In genomic region chr20:49287555-49288249, GRCh38 we compare ENCODE assay signal across 1 cellular context.
TF ChIP-seq lines count a peak whose summit lies in the region.

No MANE protein-coding gene starts in this region.

TF ChIP-seq in K562, 482 proteins besides CTCF, POLR2A, EP300 and RAD21 (continued from another document and continues in another):
- no peak for TF ChIP-seq RBM25 (IDR thresholded peaks at IDR 0.05; ENCODE audit: low read depth, low read length, severe bottlenecking)
- TF ChIP-seq THAP12 (CRISPR knock-in tag; IDR thresholded peaks at IDR 0.05), result no peak
- no peak for TF ChIP-seq BACH1 (tag; IDR thresholded peaks at IDR 0.05)
- no peak for TF ChIP-seq ZC3H8 (IDR thresholded peaks at IDR 0.05)
- TF ChIP-seq HMGN3 (IDR thresholded peaks at IDR 0.05; ENCODE audit: borderline replicate concordance, extremely low read depth, insufficient read length, low read depth, low read length), result no peak
- peak; percentile 15; the same call in 1 of the 2 replicates for TF ChIP-seq PTRF (tag; IDR thresholded peaks at IDR 0.05)
- TF ChIP-seq ATF3 (IDR thresholded peaks at IDR 0.05), result peak; percentile 96
- TF ChIP-seq ATF3 (CRISPR knock-in tag; conservative IDR thresholded peaks at IDR 0.05), result no peak
- peak; percentile 71 for TF ChIP-seq RAD51 (IDR thresholded peaks at IDR 0.05; ENCODE audit: borderline replicate concordance, low read depth)
- TF ChIP-seq E2F1 (CRISPR knock-in tag; IDR thresholded peaks at IDR 0.05), result 0 out of 2 replicates have a peak, but pooled peaks have one; percentile 8
- TF ChIP-seq MYBL2 (IDR thresholded peaks at IDR 0.05; ENCODE audit: low read depth), result no peak
- TF ChIP-seq MYBL2 (CRISPR knock-in tag; IDR thresholded peaks at IDR 0.05; ENCODE audit: borderline replicate concordance), result no peak
- 0 out of 2 replicates have a peak, but pooled peaks have one; percentile 8 for TF ChIP-seq ZNF395 (CRISPR knock-in tag; IDR thresholded peaks at IDR 0.05)
- no peak for TF ChIP-seq HNRNPK (IDR thresholded peaks at IDR 0.05; ENCODE audit: low read depth, low read length, poor library complexity, severe bottlenecking)
- TF ChIP-seq ZNF830 (CRISPR knock-in tag; IDR thresholded peaks at IDR 0.05), result no peak
- TF ChIP-seq TSHZ1 (CRISPR knock-in tag; IDR thresholded peaks at IDR 0.05), result no peak
- TF ChIP-seq LCOR (CRISPR knock-in tag; IDR thresholded peaks at IDR 0.05), result no peak
- no peak for TF ChIP-seq ZNF764 (CRISPR knock-in tag; IDR thresholded peaks at IDR 0.05; ENCODE audit: low read depth)
- TF ChIP-seq BRCA1 (IDR thresholded peaks at IDR 0.05), result no peak
- TF ChIP-seq BRCA1 (CRISPR knock-in tag; IDR thresholded peaks at IDR 0.05), result no peak
- no peak for TF ChIP-seq NRF1 (conservative IDR thresholded peaks at IDR 0.05 in 1 of 2, IDR thresholded peaks at IDR 0.05 in 1 of 2)
- no peak for TF ChIP-seq CHAMP1 (IDR thresholded peaks at IDR 0.05)
- no peak for TF ChIP-seq FOXA3 (CRISPR knock-in tag; conservative IDR thresholded peaks at IDR 0.05 in 1 of 2, IDR thresholded peaks at IDR 0.05 in 1 of 2)
- TF ChIP-seq ZBTB2 (IDR thresholded peaks at IDR 0.05), result no peak
- TF ChIP-seq YY1 (IDR thresholded peaks at IDR 0.05; ENCODE audit: borderline replicate concordance in 1 of 3, control insufficient read depth in 1 of 3, extremely low read depth in 1 of 3, insufficient read depth in 3 of 3, insufficient read length in 1 of 3, insufficient replicate concordance in 2 of 3, low read depth in 1 of 3, low read length in 2 of 3), result peak in 1 of 3 experiments; percentile 26
- no peak for TF ChIP-seq ZNF561 (CRISPR knock-in tag; conservative IDR thresholded peaks at IDR 0.05)
- TF ChIP-seq ZBTB49 (CRISPR knock-in tag; IDR thresholded peaks at IDR 0.05; ENCODE audit: borderline replicate concordance), result no peak
- TF ChIP-seq ZNF263 (CRISPR knock-in tag; IDR thresholded peaks at IDR 0.05; ENCODE audit: borderline replicate concordance), result no peak
- no peak for TF ChIP-seq XRCC5 (IDR thresholded peaks at IDR 0.05; ENCODE audit: low read depth, low read length)
- peak; percentile 33; the same call in 1 of the 2 replicates for TF ChIP-seq L3MBTL2 (IDR thresholded peaks at IDR 0.05)
- TF ChIP-seq ZNF140 (CRISPR knock-in tag; IDR thresholded peaks at IDR 0.05), result no peak
- TF ChIP-seq ETV5 (CRISPR knock-in tag; IDR thresholded peaks at IDR 0.05; ENCODE audit: low read depth), result no peak
- TF ChIP-seq ZNF583 (CRISPR knock-in tag; IDR thresholded peaks at IDR 0.05), result no peak
- no peak for TF ChIP-seq RBM17 (IDR thresholded peaks at IDR 0.05; ENCODE audit: borderline replicate concordance, low read depth, low read length)
- 0 out of 2 replicates have a peak, but pooled peaks have one; percentile 25 for TF ChIP-seq PKNOX1 (IDR thresholded peaks at IDR 0.05)
